26 cellular contexts compared by ENCODE assay signal in genomic region chr1:14919755-14920154, GRCh38.
"Had no signal": no experiment of that assay in that cellular context is flagged by ENCODE, and none has a peak within 500 bp of the region (broad histone marks: within the 10 kb centered on the region; RNA-seq: fewer than 3 reads in every experiment).

No MANE protein-coding gene starts in this region.

- H3K36me3 ChIP-seq: esophagus muscularis mucosa, gastroesophageal sphincter, heart right ventricle, left lung, neutrophil, tibial artery had no signal

- H3K4me1 ChIP-seq: foreskin keratinocyte, parathyroid adenoma had no signal

- H3K4me2 ChIP-seq: smooth muscle cell had no signal

- H3K9ac ChIP-seq: parathyroid adenoma had no signal

- H3K9me3 ChIP-seq: esophagus muscularis mucosa, gastroesophageal sphincter, heart right ventricle, left lung, mucosa of descending colon, neutrophil, testis, tibial artery had no signal

- H3K27ac ChIP-seq: coronary artery, esophagus muscularis mucosa, foreskin keratinocyte, gastroesophageal sphincter, heart right ventricle, left lung, neutrophil, parathyroid adenoma, testis, tibial artery had no signal

- H3K27me3 ChIP-seq: esophagus muscularis mucosa, foreskin keratinocyte, gastroesophageal sphincter, testis, tibial artery had no signal

- DNase-seq: dermis blood vessel endothelial cell; effector memory CD4-positive, alpha-beta T cell; foreskin keratinocyte; heart right ventricle; hippocampal formation; left cardiac atrium; left lung; mesenchymal stem cell; mucosa of descending colon; naive B cell; stimulated activated CD4-positive, alpha-beta T cell treated with anti-CD3 and anti-CD28 coated beads, Interleukin-12 subunit alpha, Interleukin-12 subunit beta, amount 100 ng/mL, for 4 hours; stimulated activated CD4-positive, alpha-beta T cell treated with anti-CD3 and anti-CD28 coated beads, Interleukin-1b, Interleukin-23, amount 100 ng/mL, for 48 hours; stimulated activated CD4-positive, alpha-beta T cell treated with anti-CD3 and anti-CD28 coated beads, Interleukin-4, amount 100 ng/mL, for 1 hour; stimulated activated CD8-positive, alpha-beta memory T cell treated with anti-CD3 and anti-CD28 coated beads, Interleukin-4, amount 100 ng/mL, for 48 hours; stimulated activated naive CD4-positive, alpha-beta T cell; substantia nigra; testis; tibial artery had no signal

- H3K4me3 ChIP-seq: coronary artery, esophagus muscularis mucosa, gastroesophageal sphincter, heart right ventricle, left lung, mucosa of descending colon, smooth muscle cell, testis, tibial artery had no signal

- ATAC-seq: foreskin keratinocyte; gastroesophageal sphincter; heart right ventricle; left cardiac atrium; left lung; mucosa of descending colon; natural killer cell treated with Interleukin-12 subunit alpha and Interleukin-12 subunit beta and Interleukin-15 and Interleukin-18, amount 100 ng/mL, for 72 hours; sciatic nerve had no signal
